38 cellular contexts compared by ENCODE assay signal in genomic region chr1:25134307-25134706, GRCh38.
"Had no signal": no experiment of that assay in that cellular context is flagged by ENCODE, and none has a peak within 500 bp of the region (broad histone marks: within the 10 kb centered on the region; RNA-seq: fewer than 3 reads in every experiment).

No MANE protein-coding gene starts in this region.

- H3K27me3 ChIP-seq: adrenal gland, ascending aorta, body of pancreas, brain microvascular endothelial cell, breast epithelium, cardiac muscle cell had no signal

- DNase-seq: activated effector memory CD4-positive, alpha-beta T cell treated with anti-CD3 and anti-CD28 coated beads, Interleukin-2, amount 50 U/mL, for 16 hours; activated effector memory CD4-positive, alpha-beta T cell treated with Interleukin-2 at 50 U/mL for 16 hours; activated gamma-delta T cell; activated gamma-delta T cell treated with Interleukin-2 at 50 U/mL for 16 hours; activated naive CD4-positive, alpha-beta T cell; activated naive CD4-positive, alpha-beta T cell treated with anti-CD3 and anti-CD28 coated beads for 36 hours; activated naive CD4-positive, alpha-beta T cell treated with anti-CD3 and anti-CD28 coated beads, Interleukin-2, amount 10 ng/mL, durations not matched to agents 7 days and 5 days; activated naive CD4-positive, alpha-beta T cell treated with anti-CD3 and anti-CD28 coated beads, Interleukin-2, amount 50 U/mL, for 16 hours; activated naive CD4-positive, alpha-beta T cell treated with Interleukin-2 at 50 U/mL for 16 hours; activated naive CD8-positive, alpha-beta T cell treated with anti-CD3 and anti-CD28 coated beads for 36 hours; activated naive CD8-positive, alpha-beta T cell treated with anti-CD3 and anti-CD28 coated beads, Interleukin-2, amount 10 ng/mL, durations not matched to agents 7 days and 5 days; activated naive CD8-positive, alpha-beta T cell treated with anti-CD3 and anti-CD28 coated beads, Interleukin-2, amount 50 U/mL, for 24 hours; activated T-cell treated with anti-CD3 and anti-CD28 coated beads, Interleukin-2, amount 50 U/mL, for 24 hours; activated T-cell treated with anti-CD3 and anti-CD28 coated beads, Interleukin-2, amount 50 U/mL, for 4 hours; activated T-cell treated with anti-CD3 and anti-CD28 coated beads, Interleukin-2, amount 50 U/mL, for 48 hours; activated T-cell treated with anti-CD3 and anti-CD28 coated beads, Interleukin-2, amount 50 U/mL, for 72 hours; adrenal gland; amniotic stem cell; anterior cingulate cortex; aorta; body of pancreas; brain microvascular endothelial cell; caudate nucleus; central memory CD4-positive, alpha-beta T cell; cerebellar nuclear complex had no signal

- H3K27ac ChIP-seq: adrenal gland, ascending aorta, body of pancreas, brain microvascular endothelial cell, breast epithelium, cardiac muscle cell had no signal

- H3K27ac Mint-ChIP-seq: activated naive CD4-positive, alpha-beta T cell treated with anti-CD3 and anti-CD28 coated beads for 36 hours; activated naive CD4-positive, alpha-beta T cell treated with anti-CD3 and anti-CD28 coated beads, Interleukin-2, amount 10 ng/mL, durations not matched to agents 7 days and 5 days; activated naive CD4-positive, alpha-beta T cell treated with anti-CD3 and anti-CD28 coated beads, Interleukin-2, amount 50 U/mL, for 24 hours; activated naive CD4-positive, alpha-beta T cell treated with anti-CD3 and anti-CD28 coated beads, Interleukin-2, amount 50 U/mL, for 72 hours; activated naive CD8-positive, alpha-beta T cell; activated naive CD8-positive, alpha-beta T cell treated with anti-CD3 and anti-CD28 coated beads for 36 hours; activated naive CD8-positive, alpha-beta T cell treated with anti-CD3 and anti-CD28 coated beads, Interleukin-2, amount 10 ng/mL, durations not matched to agents 7 days and 5 days; activated naive CD8-positive, alpha-beta T cell treated with anti-CD3 and anti-CD28 coated beads, Interleukin-2, amount 50 U/mL, for 24 hours; activated T-cell treated with anti-CD3 and anti-CD28 coated beads, Interleukin-2, amount 50 U/mL, for 24 hours; activated T-cell treated with anti-CD3 and anti-CD28 coated beads, Interleukin-2, amount 50 U/mL, for 72 hours; activated T-helper 1 cell treated with anti-CD3 and anti-CD28 coated beads, Interleukin-12 subunit alpha, Interleukin-12 subunit beta, Interleukin-2, Interleukin-4 antibody, amounts not matched to agents 30 ng/mL and 10 ng/mL and 1 ng/mL, durations not matched to agents 14 hours and 24 hours and 36 hours; activated T-helper 17 cell treated with anti-CD3 and anti-CD28 coated beads, Interleukin-2, amount 50 U/mL, for 72 hours; activated T-helper 2 cell treated with anti-CD3 and anti-CD28 coated beads, Interferon-gamma antibody, Interleukin-2, Interleukin-4, amounts not matched to agents 10 μg/mL and 5 μg/mL and 100 μg/mL, durations not matched to agents 14 hours and 24 hours and 36 hours had no signal

- H3K4me1 ChIP-seq: adrenal gland, ascending aorta, body of pancreas, breast epithelium had no signal

- H3K9me3 ChIP-seq: adrenal gland, ascending aorta, body of pancreas, breast epithelium had no signal

- H3K36me3 Mint-ChIP-seq: activated naive CD4-positive, alpha-beta T cell treated with anti-CD3 and anti-CD28 coated beads, Interleukin-2, amount 10 ng/mL, durations not matched to agents 7 days and 5 days; activated naive CD4-positive, alpha-beta T cell treated with anti-CD3 and anti-CD28 coated beads, Interleukin-2, amount 50 U/mL, for 24 hours; activated naive CD4-positive, alpha-beta T cell treated with anti-CD3 and anti-CD28 coated beads, Interleukin-2, amount 50 U/mL, for 72 hours; activated naive CD8-positive, alpha-beta T cell treated with anti-CD3 and anti-CD28 coated beads for 36 hours; activated naive CD8-positive, alpha-beta T cell treated with anti-CD3 and anti-CD28 coated beads, Interleukin-2, amount 10 ng/mL, durations not matched to agents 7 days and 5 days; brain had no signal

- FAIRE-seq: astrocyte, bronchial epithelial cell had no signal

- H3K4me1 Mint-ChIP-seq: activated naive CD4-positive, alpha-beta T cell treated with anti-CD3 and anti-CD28 coated beads, Interleukin-2, amount 10 ng/mL, durations not matched to agents 7 days and 5 days; activated naive CD4-positive, alpha-beta T cell treated with anti-CD3 and anti-CD28 coated beads, Interleukin-2, amount 50 U/mL, for 24 hours; activated naive CD8-positive, alpha-beta T cell treated with anti-CD3 and anti-CD28 coated beads for 36 hours; activated naive CD8-positive, alpha-beta T cell treated with anti-CD3 and anti-CD28 coated beads, Interleukin-2, amount 10 ng/mL, durations not matched to agents 7 days and 5 days; activated naive CD8-positive, alpha-beta T cell treated with anti-CD3 and anti-CD28 coated beads, Interleukin-2, amount 50 U/mL, for 24 hours; activated T-helper 17 cell treated with anti-CD3 and anti-CD28 coated beads, Interleukin-2, amount 50 U/mL, for 72 hours; central memory CD8-positive, alpha-beta T cell had no signal

- H3K36me3 ChIP-seq: adrenal gland, ascending aorta, brain microvascular endothelial cell, breast epithelium, cardiac muscle cell had no signal

- H3K4me3 Mint-ChIP-seq: activated naive CD4-positive, alpha-beta T cell treated with anti-CD3 and anti-CD28 coated beads for 36 hours; activated naive CD4-positive, alpha-beta T cell treated with anti-CD3 and anti-CD28 coated beads, Interleukin-2, amount 10 ng/mL, durations not matched to agents 7 days and 5 days; activated naive CD4-positive, alpha-beta T cell treated with anti-CD3 and anti-CD28 coated beads, Interleukin-2, amount 50 U/mL, for 24 hours; activated naive CD8-positive, alpha-beta T cell; activated naive CD8-positive, alpha-beta T cell treated with anti-CD3 and anti-CD28 coated beads for 36 hours; activated naive CD8-positive, alpha-beta T cell treated with anti-CD3 and anti-CD28 coated beads, Interleukin-2, amount 10 ng/mL, durations not matched to agents 7 days and 5 days; activated naive CD8-positive, alpha-beta T cell treated with anti-CD3 and anti-CD28 coated beads, Interleukin-2, amount 50 U/mL, for 24 hours; activated T-cell treated with anti-CD3 and anti-CD28 coated beads, Interleukin-2, amount 50 U/mL, for 24 hours; activated T-cell treated with anti-CD3 and anti-CD28 coated beads, Interleukin-2, amount 50 U/mL, for 4 hours; activated T-cell treated with anti-CD3 and anti-CD28 coated beads, Interleukin-2, amount 50 U/mL, for 72 hours; activated T-helper 1 cell treated with anti-CD3 and anti-CD28 coated beads, Interleukin-12 subunit alpha, Interleukin-12 subunit beta, Interleukin-2, Interleukin-4 antibody, amounts not matched to agents 30 ng/mL and 10 ng/mL and 1 ng/mL, durations not matched to agents 14 hours and 24 hours and 36 hours; activated T-helper 17 cell treated with anti-CD3 and anti-CD28 coated beads, Interleukin-2, amount 50 U/mL, for 72 hours; brain; central memory CD8-positive, alpha-beta T cell had no signal

- H3K27me3 Mint-ChIP-seq: activated naive CD8-positive, alpha-beta T cell had no signal

- H3K4me3 ChIP-seq: adrenal gland, ascending aorta, body of pancreas, breast epithelium, cardiac muscle cell had no signal

- H3K9me3 Mint-ChIP-seq: activated naive CD4-positive, alpha-beta T cell treated with anti-CD3 and anti-CD28 coated beads for 36 hours; activated naive CD4-positive, alpha-beta T cell treated with anti-CD3 and anti-CD28 coated beads, Interleukin-2, amount 10 ng/mL, durations not matched to agents 7 days and 5 days; activated naive CD4-positive, alpha-beta T cell treated with anti-CD3 and anti-CD28 coated beads, Interleukin-2, amount 50 U/mL, for 24 hours; activated naive CD4-positive, alpha-beta T cell treated with anti-CD3 and anti-CD28 coated beads, Interleukin-2, amount 50 U/mL, for 72 hours; activated naive CD8-positive, alpha-beta T cell treated with anti-CD3 and anti-CD28 coated beads, Interleukin-2, amount 10 ng/mL, durations not matched to agents 7 days and 5 days; activated naive CD8-positive, alpha-beta T cell treated with anti-CD3 and anti-CD28 coated beads, Interleukin-2, amount 50 U/mL, for 24 hours; activated T-cell treated with anti-CD3 and anti-CD28 coated beads, Interleukin-2, amount 50 U/mL, for 24 hours; activated T-cell treated with anti-CD3 and anti-CD28 coated beads, Interleukin-2, amount 50 U/mL, for 4 hours; activated T-helper 1 cell treated with anti-CD3 and anti-CD28 coated beads, Interleukin-12 subunit alpha, Interleukin-12 subunit beta, Interleukin-2, Interleukin-4 antibody, amounts not matched to agents 30 ng/mL and 10 ng/mL and 1 ng/mL, durations not matched to agents 14 hours and 24 hours and 36 hours; activated T-helper 17 cell treated with anti-CD3 and anti-CD28 coated beads, Interleukin-2, amount 50 U/mL, for 72 hours; activated T-helper 2 cell treated with anti-CD3 and anti-CD28 coated beads, Interferon-gamma antibody, Interleukin-2, Interleukin-4, amounts not matched to agents 10 μg/mL and 5 μg/mL and 100 μg/mL, durations not matched to agents 14 hours and 24 hours and 36 hours; central memory CD8-positive, alpha-beta T cell had no signal

- ATAC-seq: activated naive CD4-positive, alpha-beta T cell treated with anti-CD3 and anti-CD28 coated beads, Interleukin-2, amount 50 U/mL, for 72 hours; activated naive CD8-positive, alpha-beta T cell treated with anti-CD3 and anti-CD28 coated beads, Interleukin-2, amount 50 U/mL, for 24 hours; activated T-cell treated with anti-CD3 and anti-CD28 coated beads, Interleukin-2, amount 50 U/mL, for 4 hours; activated T-cell treated with anti-CD3 and anti-CD28 coated beads, Interleukin-2, amount 50 U/mL, for 72 hours; activated T-helper 17 cell treated with anti-CD3 and anti-CD28 coated beads, Interleukin-2, amount 50 U/mL, for 72 hours; body of pancreas had no signal
